Comparison of ENCODE assay signal across 22 cellular contexts in genomic region chr2:225006730-225007129, GRCh38. TPM values are rescaled to one million over a fixed set of nuclear protein-coding genes. Genes with fewer than 3 reads are reported as not detected.
A peak's percentile ranks its signal among the peaks of the same experiment; 100 is the strongest.
DNase-seq lines count a peak whose midpoint lies in the region; ATAC-seq and TF ChIP-seq lines count a peak whose summit lies in the region.
"Had no signal": no experiment of that assay in that cellular context is flagged by ENCODE, and none has a peak within 500 bp of the region (broad histone marks: within the 10 kb centered on the region; RNA-seq: fewer than 3 reads in every experiment).

No MANE protein-coding gene starts in this region.

- H3K27me3 Mint-ChIP-seq in activated CD4-positive, alpha-beta T cell treated with anti-CD3 and anti-CD28 coated beads for 36 hours: no peaks in the 10 kb centered on the region
- no peaks in the 10 kb centered on the region for H3K27me3 Mint-ChIP-seq in activated naive CD8-positive, alpha-beta T cell treated with anti-CD3 and anti-CD28 coated beads for 36 hours
- H3K27me3 Mint-ChIP-seq in naive thymus-derived CD8-positive, alpha-beta T cell: no peaks in the 10 kb centered on the region
- H3K27me3 Mint-ChIP-seq: IgD-negative memory B cell, naive B cell had no signal

- ATAC-seq in activated CD4-positive, alpha-beta T cell treated with anti-CD3 and anti-CD28 coated beads for 36 hours: peak; percentile 33
- ATAC-seq in naive thymus-derived CD8-positive, alpha-beta T cell: no peak
- ATAC-seq: right cardiac atrium had no signal

- no peak overlapping the region for H3K4me3 Mint-ChIP-seq in activated CD4-positive, alpha-beta T cell treated with anti-CD3 and anti-CD28 coated beads for 36 hours
- H3K4me3 Mint-ChIP-seq in activated naive CD8-positive, alpha-beta T cell treated with anti-CD3 and anti-CD28 coated beads for 36 hours: no peak overlapping the region
- H3K4me3 Mint-ChIP-seq in naive thymus-derived CD8-positive, alpha-beta T cell: peak overlapping the region in 3 of 10 donors; percentile 15 to 28 (median 17)
- H3K4me3 Mint-ChIP-seq: IgD-negative memory B cell, naive B cell had no signal

- POLR2A ChIA-PET in activated CD4-positive, alpha-beta T cell treated with anti-CD3 and anti-CD28 coated beads for 36 hours (lab: Charles Lee): no interaction called here
- POLR2A ChIA-PET in naive thymus-derived CD8-positive, alpha-beta T cell (lab: Charles Lee): no interaction called here

- no peaks in the 10 kb centered on the region for H3K27me3 ChIP-seq in GM06990 (replicated peaks; ENCODE audit: control insufficient read depth, insufficient read depth, low read length)
- H3K27me3 ChIP-seq: ovary had no signal

- peak overlapping the region; percentile 49 for H3K27ac Mint-ChIP-seq in activated CD4-positive, alpha-beta T cell treated with anti-CD3 and anti-CD28 coated beads for 36 hours
- peak overlapping the region; percentile 39 for H3K27ac Mint-ChIP-seq in activated naive CD8-positive, alpha-beta T cell treated with anti-CD3 and anti-CD28 coated beads for 36 hours
- H3K27ac Mint-ChIP-seq in naive thymus-derived CD8-positive, alpha-beta T cell: peak overlapping the region in 8 of 10 donors; percentile 8 to 82 (median 74)

- TF ChIP-seq CTCF in GM06990 (IDR thresholded peaks at IDR 0.05; ENCODE audit: insufficient read depth, low read length, poor library complexity, severe bottlenecking): no peak

- H3K4me1 Mint-ChIP-seq in activated CD4-positive, alpha-beta T cell treated with anti-CD3 and anti-CD28 coated beads for 36 hours: peaks cover 95% of the 10 kb centered on the region
- peaks cover 93% of the 10 kb centered on the region for H3K4me1 Mint-ChIP-seq in activated naive CD8-positive, alpha-beta T cell treated with anti-CD3 and anti-CD28 coated beads for 36 hours
- peaks cover 47 to 98% (median 87%) of the 10 kb centered on the region in 4 donors for H3K4me1 Mint-ChIP-seq in naive thymus-derived CD8-positive, alpha-beta T cell

- H3K4me3 ChIP-seq in GM06990 (replicated peaks; ENCODE audit: low read depth, low read length): no peak overlapping the region
- H3K4me3 ChIP-seq: ovary had no signal

- DNase-seq in activated CD4-positive, alpha-beta T cell treated with anti-CD3 and anti-CD28 coated beads for 36 hours: no peak
- DNase-seq in activated CD4-positive, alpha-beta T cell treated with anti-CD3 and anti-CD28 coated beads, Interleukin-2, amount 50 U/mL, for 4 hours: no peak
- DNase-seq in GM06990 (ENCODE audit: extremely low read depth, insufficient read length) (peak; percentile 16), DMS79 (lab: John Stamatoyannopoulos, UW) (no peak), HuH-7.5 (ENCODE audit: low spot score) (no peak), cardiac septum (ENCODE audit: low spot score) (no peak)
- no peak for DNase-seq in activated naive CD8-positive, alpha-beta T cell treated with anti-CD3 and anti-CD28 coated beads for 36 hours
- no peak for DNase-seq in naive thymus-derived CD8-positive, alpha-beta T cell
- DNase-seq: C1 segment of cervical spinal cord; DMS 273 treated with DMSO at 0.1 percent for 48 hours; effector memory CD4-positive, alpha-beta T cell; mesendoderm; naive B cell; NCI-H1436 treated with DMSO at 0.1 percent for 48 hours; NCI-H2171 treated with DMSO at 0.1 percent for 48 hours; NCI-H526; ovary; right cardiac atrium; SIG-M5; stimulated activated CD4-positive, alpha-beta T cell treated with anti-CD3 and anti-CD28 coated beads, Interleukin-12 subunit alpha, Interleukin-12 subunit beta, amount 100 ng/mL, for 4 hours had no signal

- H3K9me3 Mint-ChIP-seq in activated CD4-positive, alpha-beta T cell treated with anti-CD3 and anti-CD28 coated beads for 36 hours (ENCODE audit: low read depth): no peaks in the 10 kb centered on the region
- peaks cover 3% of the 10 kb centered on the region for H3K9me3 Mint-ChIP-seq in activated naive CD8-positive, alpha-beta T cell treated with anti-CD3 and anti-CD28 coated beads for 36 hours
- no peaks in the 10 kb centered on the region for H3K9me3 Mint-ChIP-seq in naive thymus-derived CD8-positive, alpha-beta T cell
- H3K9me3 Mint-ChIP-seq: IgD-negative memory B cell, naive B cell had no signal

- intact Hi-C loops in activated CD4-positive, alpha-beta T cell treated with anti-CD3 and anti-CD28 coated beads for 36 hours (cut with DNase I, micrococcal nuclease): loop anchor here (10.0 kb wide), 3 partner anchors 202 to 652 kb away; no protein-coding TSS in a partner anchor
- intact Hi-C loops in cardiac septum (cut with DNase I): loop anchor here (10.0 kb wide), 1 partner anchor 212 kb away; no protein-coding TSS in a partner anchor

- CTCF ChIA-PET in activated CD4-positive, alpha-beta T cell treated with anti-CD3 and anti-CD28 coated beads for 36 hours (lab: Charles Lee): interaction anchor here (0.8 to 1.7 kb wide), 3 partner anchors 69 to 228 kb away, joined by 3 to 5 read pairs (median 3); no protein-coding TSS in a partner anchor

- H3K36me3 ChIP-seq in GM06990 (ENCODE audit: control insufficient read depth, insufficient read depth, low read length): no peaks in the 10 kb centered on the region
- H3K36me3 ChIP-seq: ovary had no signal

- H3K36me3 Mint-ChIP-seq in activated CD4-positive, alpha-beta T cell treated with anti-CD3 and anti-CD28 coated beads for 36 hours (ENCODE audit: low read depth): peaks cover 33% of the 10 kb centered on the region
- H3K36me3 Mint-ChIP-seq in activated naive CD8-positive, alpha-beta T cell treated with anti-CD3 and anti-CD28 coated beads for 36 hours: peaks cover 61% of the 10 kb centered on the region
- H3K36me3 Mint-ChIP-seq in naive thymus-derived CD8-positive, alpha-beta T cell: peaks cover 0 to 10% (median 0%) of the 10 kb centered on the region in 3 donors
- H3K36me3 Mint-ChIP-seq: IgD-negative memory B cell had no signal

RNA-seq across cellular contexts. Expression of gene DOCK10, which starts 35.5 kb away (rescaled TPM):
- 100 to 1,000 TPM; 177 to 196 TPM for total RNA-seq in activated CD4-positive, alpha-beta T cell treated with anti-CD3 and anti-CD28 coated beads for 36 hours
- total RNA-seq in activated naive CD8-positive, alpha-beta T cell treated with anti-CD3 and anti-CD28 coated beads for 36 hours: 100 to 1,000 TPM; 154 to 159 TPM
- total RNA-seq in naive thymus-derived CD8-positive, alpha-beta T cell: 100 to 1,000 TPM; 165 to 180 TPM
- 10 to 100 TPM; 34.1 to 57.9 (median 47.8) TPM for polyA plus RNA-seq in naive thymus-derived CD8-positive, alpha-beta T cell
- 2.6 TPM for total RNA-seq in cardiac septum
- total RNA-seq: G401 had no signal

Comparison
In these comparisons a context has a peak if more than half of its experiments do, and no peak if none do; other contexts are left out.
1. RNA of gene DOCK10, which starts 35.5 kb away (total RNA-seq): 177 to 196 TPM in activated CD4-positive, alpha-beta T cell treated with anti-CD3 and anti-CD28 coated beads for 36 hours, 165 to 180 TPM in naive thymus-derived CD8-positive, alpha-beta T cell and 154 to 159 TPM in activated naive CD8-positive, alpha-beta T cell treated with anti-CD3 and anti-CD28 coated beads for 36 hours; 2.6 TPM in cardiac septum (single experiment); every median in the first group is over 10 times any median in the second.
2. Peak in every context shown above with its lines, with median percentiles within 50 percentile points of each other: H3K27ac Mint-ChIP-seq.